ENCODE assay signal across 14 cellular contexts in the genomic region with DNA sequence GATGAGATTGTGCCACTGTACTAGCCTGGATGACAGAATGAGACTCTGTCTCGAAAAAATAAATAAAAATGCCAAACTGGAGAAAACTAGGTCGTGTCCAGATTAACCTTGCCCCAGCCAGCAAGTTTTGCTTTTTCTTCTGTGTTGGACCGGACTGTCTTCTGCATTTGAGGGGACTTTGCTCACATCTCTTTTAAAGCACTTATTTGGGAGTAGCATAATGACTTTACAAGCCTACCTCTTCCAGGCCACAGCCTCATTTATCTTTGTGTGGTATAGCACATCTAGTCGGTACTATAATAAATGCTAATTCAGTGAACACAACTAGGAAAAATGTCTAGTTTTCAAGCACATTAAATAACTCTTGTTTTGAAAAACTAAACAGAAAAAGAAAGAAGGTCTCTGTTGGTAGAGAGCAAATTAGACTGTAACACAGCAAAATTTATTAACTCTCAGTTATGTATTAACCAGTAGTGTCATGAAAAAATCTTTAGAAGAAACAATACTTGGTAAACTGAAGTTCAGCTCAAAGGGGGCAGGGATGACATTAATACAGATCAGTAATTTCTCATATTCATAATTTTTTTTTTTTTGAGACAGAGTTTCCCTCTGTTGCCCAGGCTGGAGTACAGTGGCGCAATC.
"Had no signal": no experiment of that assay in that cellular context is flagged by ENCODE, and none has a peak within 500 bp of the region (broad histone marks: within the 10 kb centered on the region; RNA-seq: fewer than 3 reads in every experiment).

No MANE protein-coding gene starts in this region.

- ATAC-seq: activated T-helper 17 cell treated with anti-CD3 and anti-CD28 coated beads, Interleukin-2, amount 50 U/mL, for 72 hours; heart left ventricle; left lung; stimulated activated effector memory CD8-positive, alpha-beta T cell treated with anti-CD3 and anti-CD28 coated beads, Interleukin-12 subunit alpha, Interleukin-12 subunit beta, amount 100 ng/mL, for 72 hours had no signal

- H3K27ac ChIP-seq: ascending aorta, heart left ventricle, left lung had no signal

- H3K4me1 Mint-ChIP-seq: activated T-helper 17 cell treated with anti-CD3 and anti-CD28 coated beads, Interleukin-2, amount 50 U/mL, for 72 hours had no signal

- DNase-seq: activated CD4-positive, alpha-beta T cell treated with anti-CD3 and anti-CD28 coated beads, Interleukin-2, amount 10 ng/mL, durations not matched to agents 24 days and 14 days; activated CD4-positive, CD25-positive, alpha-beta regulatory T cell; activated naive CD4-positive, alpha-beta T cell treated with anti-CD3 and anti-CD28 coated beads for 36 hours; activated T-cell treated with anti-CD3 and anti-CD28 coated beads for 4 hours; dermis blood vessel endothelial cell; heart left ventricle; left lung; mesendoderm; SW 1271 had no signal

- H3K27ac Mint-ChIP-seq: activated CD4-positive, alpha-beta T cell treated with anti-CD3 and anti-CD28 coated beads, Interleukin-2, amount 10 ng/mL, durations not matched to agents 24 days and 14 days; activated naive CD4-positive, alpha-beta T cell treated with anti-CD3 and anti-CD28 coated beads for 36 hours; activated T-helper 17 cell treated with anti-CD3 and anti-CD28 coated beads, Interleukin-2, amount 50 U/mL, for 72 hours; stimulated activated effector memory CD8-positive, alpha-beta T cell treated with anti-CD3 and anti-CD28 coated beads, Interleukin-12 subunit alpha, Interleukin-12 subunit beta, amount 100 ng/mL, for 72 hours; T-helper 2 cell treated with Interferon-gamma antibody and Interleukin-4, amounts not matched to agents 5 μg/mL and 100 μg/mL, for 36 hours had no signal

- FAIRE-seq: frontal cortex had no signal

- H3K27me3 Mint-ChIP-seq: activated CD4-positive, alpha-beta T cell treated with anti-CD3 and anti-CD28 coated beads, Interleukin-2, amount 10 ng/mL, durations not matched to agents 24 days and 14 days; activated T-helper 17 cell treated with anti-CD3 and anti-CD28 coated beads, Interleukin-2, amount 50 U/mL, for 72 hours had no signal

- H3K9me3 Mint-ChIP-seq: activated naive CD4-positive, alpha-beta T cell treated with anti-CD3 and anti-CD28 coated beads for 36 hours; activated T-helper 17 cell treated with anti-CD3 and anti-CD28 coated beads, Interleukin-2, amount 50 U/mL, for 72 hours; stimulated activated effector memory CD8-positive, alpha-beta T cell treated with anti-CD3 and anti-CD28 coated beads, Interleukin-12 subunit alpha, Interleukin-12 subunit beta, amount 100 ng/mL, for 72 hours; T-helper 2 cell treated with Interferon-gamma antibody and Interleukin-4, amounts not matched to agents 5 μg/mL and 100 μg/mL, for 36 hours had no signal

- H3K4me3 Mint-ChIP-seq: activated CD4-positive, alpha-beta T cell treated with anti-CD3 and anti-CD28 coated beads, Interleukin-2, amount 10 ng/mL, durations not matched to agents 24 days and 14 days; activated naive CD4-positive, alpha-beta T cell treated with anti-CD3 and anti-CD28 coated beads for 36 hours; activated T-helper 17 cell treated with anti-CD3 and anti-CD28 coated beads, Interleukin-2, amount 50 U/mL, for 72 hours; stimulated activated effector memory CD8-positive, alpha-beta T cell treated with anti-CD3 and anti-CD28 coated beads, Interleukin-12 subunit alpha, Interleukin-12 subunit beta, amount 100 ng/mL, for 72 hours; T-helper 2 cell treated with Interferon-gamma antibody and Interleukin-4, amounts not matched to agents 5 μg/mL and 100 μg/mL, for 36 hours had no signal
